In genomic region chr2:9162841-9163240, GRCh38 we compare ENCODE assay signal across 1 cellular context.
TF ChIP-seq lines count a peak whose summit lies in the region.

No MANE protein-coding gene starts in this region.

TF ChIP-seq in IMR-90, 13 proteins besides CTCF, POLR2A, EP300 and RAD21:
- TF ChIP-seq FOS (IDR thresholded peaks at IDR 0.05; ENCODE audit: low read depth, low read length), result no peak
- no peak for TF ChIP-seq MXI1 (IDR thresholded peaks at IDR 0.05; ENCODE audit: borderline replicate concordance, low read depth, low read length)
- TF ChIP-seq BHLHE40 (IDR thresholded peaks at IDR 0.05; ENCODE audit: low read depth, low read length), result no peak
- no peak for TF ChIP-seq CHD1 (IDR thresholded peaks at IDR 0.05; ENCODE audit: low read depth, low read length)
